Comparison of ENCODE assay signal across 8 cellular contexts in genomic region chr7:25851332-25852248, GRCh38.
DNase-seq lines count a peak whose midpoint lies in the region; ATAC-seq lines count a peak whose summit lies in the region.

No MANE protein-coding gene starts in this region.

- ATAC-seq in HG03159 (IDR thresholded peaks at IDR 0.05; ENCODE audit: unreplicated experiment): peak; percentile 47
- peak; percentile 43 for ATAC-seq in effector memory CD8-positive, alpha-beta T cell (replicated peaks)

- peak overlapping the region; percentile 38 to 70 for H3K27ac Mint-ChIP-seq in effector memory CD8-positive, alpha-beta T cell

- DNase-seq in NCI-H187 (lab: John Stamatoyannopoulos, UW) (peak; percentile 58 to 69), NCI-H187 treated with DMSO at 0.1 percent for 48 hours (lab: John Stamatoyannopoulos, UW) (no peak), NCI-H460 (ENCODE audit: extremely low read depth, low read depth) (peak; percentile 81), lung microvascular endothelial cell (ENCODE audit: low read depth in 2 of 2) (peak; percentile 42 to 83)
- peak; percentile 55 for DNase-seq in activated CD4-positive, alpha-beta T cell treated with anti-CD3 and anti-CD28 coated beads, Interleukin-2, amount 50 U/mL, for 1 hour
- no peak for DNase-seq in effector memory CD8-positive, alpha-beta T cell
- peak; percentile 48 to 56 for DNase-seq in stimulated activated CD8-positive, alpha-beta memory T cell treated with anti-CD3 and anti-CD28 coated beads, Interleukin-2, amount 100 ng/mL, for 48 hours (ENCODE audit: low read depth in 2 of 2)

- peaks cover 20% of the 10 kb centered on the region for H3K36me3 Mint-ChIP-seq in effector memory CD8-positive, alpha-beta T cell (ENCODE audit: insufficient read depth)

- peaks cover 36 to 71% of the 10 kb centered on the region in 2 donors for H3K27me3 Mint-ChIP-seq in effector memory CD8-positive, alpha-beta T cell

- no peaks in the 10 kb centered on the region for H3K9me3 Mint-ChIP-seq in effector memory CD8-positive, alpha-beta T cell

- H3K4me1 Mint-ChIP-seq in effector memory CD8-positive, alpha-beta T cell (ENCODE audit: low read depth in 2 of 2): peaks cover 2 to 5% of the 10 kb centered on the region in 2 donors

- H3K4me3 Mint-ChIP-seq in effector memory CD8-positive, alpha-beta T cell: peak overlapping the region; percentile 37 to 63

Comparison
In these comparisons a context has a peak if more than half of its experiments do, and no peak if none do; other contexts are left out.
1. DNase-seq: peak in NCI-H187 (2 of 2), NCI-H460 (single experiment), activated CD4-positive, alpha-beta T cell treated with anti-CD3 and anti-CD28 coated beads, Interleukin-2, amount 50 U/mL, for 1 hour (single experiment), lung microvascular endothelial cell (2 of 2) and stimulated activated CD8-positive, alpha-beta memory T cell treated with anti-CD3 and anti-CD28 coated beads, Interleukin-2, amount 100 ng/mL, for 48 hours (2 of 2); none in NCI-H187 treated with DMSO at 0.1 percent for 48 hours (single experiment) and effector memory CD8-positive, alpha-beta T cell (0 of 3).